Comparison of ENCODE assay signal across 1 cellular context in genomic region chr3:184733181-184733580, GRCh38.
TF ChIP-seq lines count a peak whose summit lies in the region.

No MANE protein-coding gene starts in this region.

TF ChIP-seq in K562, 482 proteins besides CTCF, POLR2A, EP300 and RAD21 (continued from another document):
- no peak for TF ChIP-seq MGA (IDR thresholded peaks at IDR 0.05)
- no peak for TF ChIP-seq ADNP (tag; IDR thresholded peaks at IDR 0.05)
